Comparison of ENCODE assay signal across 5 cellular contexts in genomic region chr11:8979365-8979764, GRCh38. TPM values are rescaled to one million over a fixed set of nuclear protein-coding genes. Genes with fewer than 3 reads are reported as not detected.
"Had no signal": no experiment of that assay in that cellular context is flagged by ENCODE, and none has a peak within 500 bp of the region (broad histone marks: within the 10 kb centered on the region; RNA-seq: fewer than 3 reads in every experiment).

No MANE protein-coding gene starts in this region.

RNA-seq across cellular contexts. Expression of gene NRIP3, which starts 24.4 kb away (rescaled TPM):
- total RNA-seq: HT-29 had no signal
- polyA plus RNA-seq: IgD-negative memory B cell had no signal

RNA-seq across cellular contexts. Expression of gene ASCL3, which starts 36.5 kb away (rescaled TPM):
- total RNA-seq: HepG2, HT-29, HT1080, IMR-90 had no signal
- polyA plus RNA-seq: HepG2, IgD-negative memory B cell, IMR-90 had no signal

RNA-seq across cellular contexts. Expression of gene C11orf16, which starts 46.6 kb away (rescaled TPM):
- total RNA-seq: HepG2, HT-29, HT1080, IMR-90 had no signal
- polyA plus RNA-seq: HepG2, IgD-negative memory B cell, IMR-90 had no signal
